ENCODE assay signal across 20 cellular contexts in the genomic region with DNA sequence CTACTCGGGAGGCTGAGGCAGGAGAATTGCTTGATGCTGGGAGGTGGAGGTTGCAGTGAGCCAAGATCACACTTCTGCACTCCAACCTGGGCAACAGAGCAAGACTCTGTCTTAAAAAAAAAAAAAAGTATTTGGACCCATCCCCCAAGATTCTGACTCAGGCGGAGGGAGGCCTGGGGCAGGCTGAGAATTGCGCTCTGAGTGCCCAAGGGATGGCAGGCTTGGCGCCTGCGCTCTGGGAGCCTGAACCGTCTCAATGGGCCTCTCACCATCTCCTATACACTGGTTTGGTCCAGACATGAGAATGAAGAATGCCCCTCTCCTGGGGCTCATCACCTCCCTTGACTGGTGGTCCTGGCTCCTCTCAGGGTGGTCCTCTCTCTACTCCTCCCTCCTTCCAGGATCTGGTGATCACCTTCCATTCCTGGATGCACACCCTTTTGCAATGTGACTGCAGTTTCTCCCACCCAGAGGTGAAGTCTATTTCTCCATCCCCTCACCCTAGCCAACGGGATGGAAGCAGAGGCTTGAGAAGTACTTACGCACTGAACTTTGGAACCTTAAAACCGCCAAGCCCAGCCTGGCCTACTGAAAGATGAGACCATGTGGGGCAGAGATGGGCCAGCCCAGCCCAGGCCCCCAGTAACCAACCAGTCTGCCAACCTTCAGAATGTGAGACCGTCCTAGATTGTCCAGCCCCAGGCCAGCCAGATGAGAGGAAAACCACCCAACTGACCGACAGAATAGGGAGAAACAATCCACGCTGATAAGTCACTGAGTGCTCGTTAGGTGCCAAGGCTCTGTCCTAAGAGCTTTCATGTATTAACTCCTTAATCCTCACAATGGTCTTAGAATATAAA. TPM values are rescaled to one million over a fixed set of nuclear protein-coding genes. Genes with fewer than 3 reads are reported as not detected.
DNase-seq lines count a peak whose midpoint lies in the region; ATAC-seq and TF ChIP-seq lines count a peak whose summit lies in the region.
"Had no signal": no experiment of that assay in that cellular context is flagged by ENCODE, and none has a peak within 500 bp of the region (broad histone marks: within the 10 kb centered on the region; RNA-seq: fewer than 3 reads in every experiment).

No MANE protein-coding gene starts in this region.

- no peak for ATAC-seq in activated naive CD4-positive, alpha-beta T cell treated with anti-CD3 and anti-CD28 coated beads, Interleukin-2, amount 50 U/mL, for 72 hours
- ATAC-seq in GM21447 (IDR thresholded peaks at IDR 0.05; ENCODE audit: unreplicated experiment), result no peak

- H3K4me3 Mint-ChIP-seq in activated naive CD4-positive, alpha-beta T cell treated with anti-CD3 and anti-CD28 coated beads, Interleukin-2, amount 10 ng/mL, durations not matched to agents 7 days and 5 days, result no peak overlapping the region
- H3K4me3 Mint-ChIP-seq: activated naive CD4-positive, alpha-beta T cell treated with anti-CD3 and anti-CD28 coated beads, Interleukin-2, amount 50 U/mL, for 24 hours had no signal

- no peak for TF ChIP-seq CTCF in GM10266 (IDR thresholded peaks at IDR 0.05; ENCODE audit: control insufficient read depth, insufficient read depth, low read depth, missing control alignments)

- H3K27ac Mint-ChIP-seq in activated naive CD4-positive, alpha-beta T cell treated with anti-CD3 and anti-CD28 coated beads, Interleukin-2, amount 50 U/mL, for 72 hours, result peak overlapping the region; percentile 62 to 67
- H3K27ac Mint-ChIP-seq in activated naive CD4-positive, alpha-beta T cell treated with anti-CD3 and anti-CD28 coated beads, Interleukin-2, amount 10 ng/mL, durations not matched to agents 7 days and 5 days, result no peak overlapping the region
- H3K27ac Mint-ChIP-seq: activated naive CD4-positive, alpha-beta T cell treated with anti-CD3 and anti-CD28 coated beads, Interleukin-2, amount 50 U/mL, for 24 hours had no signal

- no peaks in the 10 kb centered on the region for H3K9me3 Mint-ChIP-seq in activated naive CD4-positive, alpha-beta T cell treated with anti-CD3 and anti-CD28 coated beads, Interleukin-2, amount 50 U/mL, for 72 hours
- H3K9me3 Mint-ChIP-seq in activated naive CD4-positive, alpha-beta T cell treated with anti-CD3 and anti-CD28 coated beads, Interleukin-2, amount 10 ng/mL, durations not matched to agents 7 days and 5 days, result no peaks in the 10 kb centered on the region
- H3K9me3 Mint-ChIP-seq: activated naive CD4-positive, alpha-beta T cell treated with anti-CD3 and anti-CD28 coated beads, Interleukin-2, amount 50 U/mL, for 24 hours had no signal

- CTCF ChIA-PET in activated naive CD4-positive, alpha-beta T cell treated with anti-CD3 and anti-CD28 coated beads, Interleukin-2, amount 10 ng/mL, durations not matched to agents 7 days and 5 days (lab: Charles Lee), result no interaction called here

- no peak for DNase-seq in activated naive CD4-positive, alpha-beta T cell treated with anti-CD3 and anti-CD28 coated beads, Interleukin-2, amount 50 U/mL, for 72 hours (ENCODE audit: low spot score in 2 of 2)
- no peak for DNase-seq in activated naive CD4-positive, alpha-beta T cell treated with anti-CD3 and anti-CD28 coated beads, Interleukin-2, amount 10 ng/mL, durations not matched to agents 7 days and 5 days
- DNase-seq in iris pigment epithelial cell (ENCODE audit: low read depth) (peak; percentile 22), substantia nigra (lab: John Stamatoyannopoulos, UW) (peak in 5 of 49 donors; percentile 19 to 46 (median 30)), GM10266 (ENCODE audit: extremely low spot score) (no peak)
- DNase-seq in NK-92 treated with Interleukin-12 subunit alpha and Interleukin-12 subunit beta, amount 100 ng/mL, for 24 hours (lab: John Stamatoyannopoulos, UW), result no peak
- DNase-seq: activated CD4-positive, alpha-beta T cell treated with anti-CD3 and anti-CD28 coated beads for 48 hours; effector CD8-positive, alpha-beta T cell; kidney glomerular epithelial cell; NCI-H1105; NCI-H526 treated with DMSO at 0.1 percent for 48 hours; PC-9; stimulated activated naive CD4-positive, alpha-beta T cell; T1000 had no signal

- H3K27me3 Mint-ChIP-seq in activated naive CD4-positive, alpha-beta T cell treated with anti-CD3 and anti-CD28 coated beads, Interleukin-2, amount 10 ng/mL, durations not matched to agents 7 days and 5 days, result no peaks in the 10 kb centered on the region
- H3K27me3 Mint-ChIP-seq: activated naive CD4-positive, alpha-beta T cell treated with anti-CD3 and anti-CD28 coated beads, Interleukin-2, amount 50 U/mL, for 24 hours had no signal

- peaks cover 10 to 13% of the 10 kb centered on the region in 2 donors for H3K36me3 Mint-ChIP-seq in activated naive CD4-positive, alpha-beta T cell treated with anti-CD3 and anti-CD28 coated beads, Interleukin-2, amount 50 U/mL, for 72 hours
- peaks cover 17% of the 10 kb centered on the region for H3K36me3 Mint-ChIP-seq in activated naive CD4-positive, alpha-beta T cell treated with anti-CD3 and anti-CD28 coated beads, Interleukin-2, amount 10 ng/mL, durations not matched to agents 7 days and 5 days

- H3K27ac ChIP-seq in angular gyrus (ENCODE audit: low read depth, low read length) (peak overlapping the region; percentile 86), substantia nigra (ENCODE audit: low read depth, low read length, poor library complexity, severe bottlenecking) (peak overlapping the region; percentile 84)
- H3K27ac ChIP-seq: C4-2B, PC-9, SJSA1 had no signal

- peaks cover 32% of the 10 kb centered on the region for H3K4me1 Mint-ChIP-seq in activated naive CD4-positive, alpha-beta T cell treated with anti-CD3 and anti-CD28 coated beads, Interleukin-2, amount 10 ng/mL, durations not matched to agents 7 days and 5 days

RNA-seq across cellular contexts. Expression of gene POLR3H, which starts 4.9 kb away (rescaled TPM):
- 10 to 100 TPM; 11.2 to 32.7 TPM for total RNA-seq in activated naive CD4-positive, alpha-beta T cell treated with anti-CD3 and anti-CD28 coated beads, Interleukin-2, amount 50 U/mL, for 72 hours

RNA-seq across cellular contexts. Expression of gene CSDC2, which starts 21.4 kb away (rescaled TPM):
- total RNA-seq in activated naive CD4-positive, alpha-beta T cell treated with anti-CD3 and anti-CD28 coated beads, Interleukin-2, amount 50 U/mL, for 72 hours, result not detected
- total RNA-seq: HT-29, SJSA1 had no signal

RNA-seq across cellular contexts. Expression of gene PMM1, which starts 50.3 kb away (rescaled TPM):
- total RNA-seq in activated naive CD4-positive, alpha-beta T cell treated with anti-CD3 and anti-CD28 coated beads, Interleukin-2, amount 50 U/mL, for 72 hours, result 10 to 100 TPM; 43.4 to 49.9 TPM
